1 cellular context compared by ENCODE assay signal in the genomic region with DNA sequence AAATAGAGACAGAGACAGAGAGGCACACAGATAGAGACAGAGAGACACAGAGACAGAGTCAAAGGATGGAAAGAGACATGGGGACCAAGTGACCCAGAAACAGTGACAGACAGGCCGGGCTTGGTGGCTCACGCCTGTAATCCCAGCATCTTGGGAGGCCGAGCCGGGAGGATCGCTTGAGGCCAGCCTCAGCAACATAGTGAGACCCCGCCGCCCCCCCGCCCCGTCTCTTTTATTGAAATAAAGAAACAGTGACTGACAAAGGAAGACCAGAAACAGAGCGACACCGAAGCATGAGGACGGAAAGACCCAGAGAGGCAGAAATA.
TF ChIP-seq lines count a peak whose summit lies in the region.

No MANE protein-coding gene starts in this region.

TF ChIP-seq in endothelial cell of umbilical vein, 7 proteins besides CTCF, POLR2A, EP300 and RAD21:
- TF ChIP-seq GATA2 (IDR thresholded peaks at IDR 0.05; ENCODE audit: insufficient read depth, insufficient read length, low read depth, low read length) (no peak), JUN (IDR thresholded peaks at IDR 0.05; ENCODE audit: borderline replicate concordance, insufficient read depth, insufficient read length, low read depth) (no peak), EZH2 (IDR thresholded peaks at IDR 0.05; ENCODE audit: borderline replicate concordance, low read depth, low read length, severe bottlenecking) (no peak), MAX (IDR thresholded peaks at IDR 0.05; ENCODE audit: insufficient read depth, insufficient read length) (no peak), MYC (IDR thresholded peaks at IDR 0.05; ENCODE audit: low read depth, low read length) (no peak), FOS (IDR thresholded peaks at IDR 0.05; ENCODE audit: borderline replicate concordance, insufficient read depth, low read length) (no peak), POLR2AphosphoS5 (IDR thresholded peaks at IDR 0.05; ENCODE audit: insufficient read depth, low read depth, low read length) (no peak)
